In the genomic region with DNA sequence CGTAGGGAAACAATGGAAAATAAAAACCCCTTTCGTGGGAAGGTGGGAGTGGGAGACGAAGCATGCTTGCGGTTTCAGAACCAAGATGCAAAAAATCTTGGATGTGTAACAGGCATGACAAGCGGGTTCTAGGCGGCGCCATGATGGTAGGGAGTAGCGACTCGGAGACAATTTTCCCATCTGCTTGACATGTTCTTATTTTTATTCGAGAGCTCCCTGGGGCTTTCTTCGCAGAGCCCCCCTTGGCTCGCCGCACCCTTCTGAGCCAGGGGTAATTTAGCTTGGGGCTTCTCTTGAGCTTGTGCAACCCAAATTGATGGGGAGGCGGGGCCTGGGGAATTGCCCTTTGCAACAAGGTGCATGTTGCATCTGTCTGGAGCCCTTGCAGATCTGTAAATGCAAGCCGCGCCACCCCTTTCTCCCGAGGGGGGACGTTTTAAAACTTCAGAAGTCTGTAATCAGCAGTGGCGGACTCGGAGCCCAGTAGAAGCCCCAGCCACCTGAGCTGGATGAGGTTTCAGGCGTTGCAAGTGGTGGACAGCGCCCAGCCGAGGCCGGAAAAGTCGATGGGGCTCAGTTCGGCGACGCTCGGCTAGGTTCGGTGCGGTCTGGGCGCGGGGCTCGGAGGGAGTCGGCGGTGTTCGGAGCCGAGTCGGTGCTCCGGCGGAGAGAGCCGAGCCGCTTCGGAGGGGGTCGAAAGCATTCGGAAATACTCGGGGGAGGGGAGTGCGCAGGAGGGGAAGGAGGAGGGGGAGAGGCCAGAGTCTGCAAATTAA, we compare ENCODE assay signal across 1 cellular context.
TF ChIP-seq lines count a peak whose summit lies in the region.

No MANE protein-coding gene starts in this region.

TF ChIP-seq in HepG2, 621 proteins besides CTCF, POLR2A, EP300 and RAD21 (continued from another document):
- TF ChIP-seq YY1 (IDR thresholded peaks at IDR 0.05; ENCODE audit: insufficient read depth, insufficient replicate concordance, low read depth, low read length) = no peak
